14 cellular contexts compared by ENCODE assay signal in genomic region chr10:91604936-91605534, GRCh38. TPM values are rescaled to one million over a fixed set of nuclear protein-coding genes. Genes with fewer than 3 reads are reported as not detected.
A peak's percentile ranks its signal among the peaks of the same experiment; 100 is the strongest.
DNase-seq lines count a peak whose midpoint lies in the region; ATAC-seq, FAIRE-seq and TF ChIP-seq lines count a peak whose summit lies in the region.
"Had no signal": no experiment of that assay in that cellular context is flagged by ENCODE, and none has a peak within 500 bp of the region (broad histone marks: within the 10 kb centered on the region; RNA-seq: fewer than 3 reads in every experiment).

No MANE protein-coding gene starts in this region.

- no TSS peak for BruUV-seq in K562 (replicated peaks; lab: Mats Ljungman, UMichigan)

- no peak overlapping the region for H3K4me3 Mint-ChIP-seq in activated T-cell treated with anti-CD3 and anti-CD28 coated beads, Interleukin-2, amount 50 U/mL, for 72 hours
- no peak overlapping the region for H3K4me3 Mint-ChIP-seq in activated T-cell treated with anti-CD3 and anti-CD28 coated beads, Interleukin-2, amount 50 U/mL, for 4 hours
- H3K4me3 Mint-ChIP-seq: activated T-cell treated with anti-CD3 and anti-CD28 coated beads, Interleukin-2, amount 50 U/mL, for 24 hours had no signal

- peaks cover 22% of the 10 kb centered on the region for H3K9me3 ChIP-seq in K562 (replicated peaks; ENCODE audit: control insufficient read depth, insufficient read depth, low read depth, low read length)
- peaks cover 4% of the 10 kb centered on the region for H3K9me3 ChIP-seq in keratinocyte (ENCODE audit: control insufficient read depth, low read depth, low read length)
- no peaks in the 10 kb centered on the region for H3K9me3 ChIP-seq in suprapubic skin

- peaks cover 7 to 25% of the 10 kb centered on the region in 2 experiments; a peak in 4 of 5 replicates for H3K4me1 ChIP-seq in K562 (replicated peaks in 1 of 2; ENCODE audit: control insufficient read depth in 2 of 2, insufficient read depth in 2 of 2, low read length in 2 of 2)
- H3K4me1 ChIP-seq in keratinocyte (ENCODE audit: control insufficient read depth, extremely low read depth, insufficient read depth, low read length): peaks cover 29% of the 10 kb centered on the region
- H3K4me1 ChIP-seq in suprapubic skin: peaks cover 41% of the 10 kb centered on the region

- TF ChIP-seq EP300 in K562 (IDR thresholded peaks at IDR 0.05; ENCODE audit: low read length) (no peak), suprapubic skin (IDR thresholded peaks at IDR 0.05) (no peak)

- no peak for DNase-seq in activated T-cell treated with anti-CD3 and anti-CD28 coated beads, Interleukin-2, amount 50 U/mL, for 72 hours
- DNase-seq in activated T-cell treated with anti-CD3 and anti-CD28 coated beads, Interleukin-2, amount 50 U/mL, for 4 hours: no peak
- no peak for DNase-seq in K562 (ENCODE audit: extremely low read depth in 1 of 4, low spot score in 3 of 4)
- no peak for DNase-seq in keratinocyte (ENCODE audit: low read depth, low spot score)
- no peak for DNase-seq in suprapubic skin (ENCODE audit: low spot score in 2 of 2)
- DNase-seq: activated T-cell treated with anti-CD3 and anti-CD28 coated beads, Interleukin-2, amount 50 U/mL, for 24 hours; H7; MM.1S; NCI-H526 treated with DMSO at 0.1 percent for 48 hours; T-helper 2 cell had no signal

- H3K27ac Mint-ChIP-seq in activated T-cell treated with anti-CD3 and anti-CD28 coated beads, Interleukin-2, amount 50 U/mL, for 72 hours: no peak overlapping the region
- H3K27ac Mint-ChIP-seq: activated T-cell treated with anti-CD3 and anti-CD28 coated beads, Interleukin-2, amount 50 U/mL, for 24 hours had no signal

- CTCF ChIA-PET in K562 (lab: Yijun Ruan, JAX; ENCODE audit: low intra/inter-chr PET ratio): no interaction called here

- no peak overlapping the region for H3K4me2 ChIP-seq in K562 (ENCODE audit: insufficient read depth, low read length)
- no peak overlapping the region for H3K4me2 ChIP-seq in keratinocyte (ENCODE audit: control insufficient read depth, extremely low read depth, insufficient read depth, low read depth, low read length)

- H3K9me1 ChIP-seq in K562 (ENCODE audit: control insufficient read depth, insufficient read depth, low read length): no peaks in the 10 kb centered on the region
- H3K9me1 ChIP-seq in keratinocyte (ENCODE audit: control insufficient read depth, extremely low read depth, insufficient read depth, low read length): no peaks in the 10 kb centered on the region

- TF ChIP-seq CTCF in K562 (IDR thresholded peaks at IDR 0.05 in 2 of 3, conservative IDR thresholded peaks at IDR 0.05 in 1 of 3; ENCODE audit: insufficient read depth in 2 of 3, low read depth in 1 of 3, low read length in 3 of 3) (no peak), keratinocyte (optimal IDR thresholded peaks at IDR 0.05 in 1 of 3, IDR thresholded peaks at IDR 0.05 in 1 of 3, conservative IDR thresholded peaks at IDR 0.05 in 1 of 3; ENCODE audit: extremely low read depth in 1 of 3, insufficient read depth in 2 of 3, low read length in 3 of 3) (no peak), suprapubic skin (IDR thresholded peaks at IDR 0.05) (no peak)

- H3K36me3 Mint-ChIP-seq in activated T-cell treated with anti-CD3 and anti-CD28 coated beads, Interleukin-2, amount 50 U/mL, for 72 hours (ENCODE audit: insufficient read depth in 2 of 2): peaks cover 0 to 1% of the 10 kb centered on the region in 2 donors
- no peaks in the 10 kb centered on the region for H3K36me3 Mint-ChIP-seq in activated T-cell treated with anti-CD3 and anti-CD28 coated beads, Interleukin-2, amount 50 U/mL, for 4 hours (ENCODE audit: insufficient read depth)

- peak; percentile 49 to 53 for ATAC-seq in activated T-cell treated with anti-CD3 and anti-CD28 coated beads, Interleukin-2, amount 50 U/mL, for 72 hours (replicated peaks in 1 of 2)
- no peak for ATAC-seq in activated T-cell treated with anti-CD3 and anti-CD28 coated beads, Interleukin-2, amount 50 U/mL, for 4 hours
- ATAC-seq in K562: no peak
- no peak for ATAC-seq in GM19463 (IDR thresholded peaks at IDR 0.05; ENCODE audit: unreplicated experiment)
- no peak for ATAC-seq in HG02610 (IDR thresholded peaks at IDR 0.05; ENCODE audit: unreplicated experiment)
- ATAC-seq in GM21825 (IDR thresholded peaks at IDR 0.05; ENCODE audit: unreplicated experiment): no peak

- peaks cover 9% of the 10 kb centered on the region for H3K4me1 Mint-ChIP-seq in activated T-cell treated with anti-CD3 and anti-CD28 coated beads, Interleukin-2, amount 50 U/mL, for 72 hours (ENCODE audit: low read depth)
- H3K4me1 Mint-ChIP-seq in activated T-cell treated with anti-CD3 and anti-CD28 coated beads, Interleukin-2, amount 50 U/mL, for 4 hours (ENCODE audit: low read depth): no peaks in the 10 kb centered on the region

- no peak for TF ChIP-seq RAD21 in K562 (CRISPR knock-in tag; conservative IDR thresholded peaks at IDR 0.05 in 1 of 2, IDR thresholded peaks at IDR 0.05 in 1 of 2)

- no peak overlapping the region for H2AFZ ChIP-seq in K562 (ENCODE audit: low read depth, low read length)
- no peak overlapping the region for H2AFZ ChIP-seq in keratinocyte (ENCODE audit: control insufficient read depth, low read length)

- FAIRE-seq in K562 (lab: Jason Lieb, UNC) (no peak), keratinocyte (lab: Jason Lieb, UNC) (peak; percentile 60)
- FAIRE-seq: islet of Langerhans had no signal

- peaks cover 4% of the 10 kb centered on the region in 2 donors for H3K9me3 Mint-ChIP-seq in activated T-cell treated with anti-CD3 and anti-CD28 coated beads, Interleukin-2, amount 50 U/mL, for 72 hours
- peaks cover 11% of the 10 kb centered on the region for H3K9me3 Mint-ChIP-seq in activated T-cell treated with anti-CD3 and anti-CD28 coated beads, Interleukin-2, amount 50 U/mL, for 4 hours

- no peaks in the 10 kb centered on the region for H4K20me1 ChIP-seq in K562 (replicated peaks; ENCODE audit: control insufficient read depth, insufficient read depth, low read length)
- no peaks in the 10 kb centered on the region for H4K20me1 ChIP-seq in keratinocyte (ENCODE audit: control insufficient read depth, extremely low read depth, insufficient read depth, low read length)

- no peaks in the 10 kb centered on the region for H3K27me3 ChIP-seq in K562 (ENCODE audit: control insufficient read depth in 2 of 2, insufficient read depth in 2 of 2, low read length in 2 of 2)
- no peaks in the 10 kb centered on the region for H3K27me3 ChIP-seq in keratinocyte (ENCODE audit: control insufficient read depth, extremely low read depth, insufficient read depth, low read length)
- no peaks in the 10 kb centered on the region for H3K27me3 ChIP-seq in suprapubic skin

- POLR2A ChIA-PET in K562 (lab: Yijun Ruan, JAX): interaction anchor here (0.7 to 1.5 kb wide), 2 partner anchors 9 to 17 kb away, joined by 3 read pairs; no protein-coding TSS in a partner anchor

- in situ Hi-C loops in K562 (cut with MboI): no loop called here

- no peak for TF ChIP-seq POLR2A in K562 (conservative IDR thresholded peaks at IDR 0.05)
- no peak for TF ChIP-seq POLR2A in suprapubic skin (IDR thresholded peaks at IDR 0.05)

- H3K79me2 ChIP-seq in K562 (ENCODE audit: control insufficient read depth, insufficient read depth, low read length) (no peaks in the 10 kb centered on the region), keratinocyte (ENCODE audit: control insufficient read depth, insufficient read depth, low read length) (no peaks in the 10 kb centered on the region)

- no peak overlapping the region for H3K27ac ChIP-seq in K562 (ENCODE audit: extremely low read depth, low read depth, low read length)
- no peak overlapping the region for H3K27ac ChIP-seq in keratinocyte (ENCODE audit: control insufficient read depth, insufficient read depth, low read length)
- peak overlapping the region; percentile 40 for H3K27ac ChIP-seq in suprapubic skin

- no peak overlapping the region for H3K9ac ChIP-seq in K562 (ENCODE audit: insufficient read depth in 1 of 2, low read depth in 2 of 2, low read length in 2 of 2)
- no peak overlapping the region for H3K9ac ChIP-seq in keratinocyte (ENCODE audit: control insufficient read depth, extremely low read depth, insufficient read depth, low read length)

- no peaks in the 10 kb centered on the region for H3K36me3 ChIP-seq in K562 (ENCODE audit: control insufficient read depth, insufficient read depth, low read length)
- H3K36me3 ChIP-seq in keratinocyte (ENCODE audit: control insufficient read depth in 2 of 2, extremely low read depth in 1 of 2, insufficient read depth in 2 of 2, low read length in 2 of 2): no peaks in the 10 kb centered on the region
- H3K36me3 ChIP-seq in suprapubic skin: no peaks in the 10 kb centered on the region

- intact Hi-C loops in K562 (cut with micrococcal nuclease): loop anchor here (5.0 kb wide), 1 partner anchor 43 kb away; no protein-coding TSS in a partner anchor

- no peak overlapping the region for H3K4me3 ChIP-seq in K562
- H3K4me3 ChIP-seq in keratinocyte (ENCODE audit: control insufficient read depth in 2 of 3, extremely low read depth in 1 of 3, insufficient read depth in 2 of 3, low read depth in 1 of 3, low read length in 3 of 3): no peak overlapping the region
- H3K4me3 ChIP-seq in suprapubic skin: no peak overlapping the region

- dilution Hi-C loops in keratinocyte (cut with MboI; ENCODE audit: extremely low pct_ligation_motif_present, low sequenced_read_pairs): no loop called here

- peaks cover 23% of the 10 kb centered on the region for H3K27me3 Mint-ChIP-seq in activated T-cell treated with anti-CD3 and anti-CD28 coated beads, Interleukin-2, amount 50 U/mL, for 72 hours (ENCODE audit: low read depth)
- H3K27me3 Mint-ChIP-seq in activated T-cell treated with anti-CD3 and anti-CD28 coated beads, Interleukin-2, amount 50 U/mL, for 4 hours (ENCODE audit: low read depth): peaks cover 9% of the 10 kb centered on the region

RNA-seq across cellular contexts. Expression of gene PPP1R3C, which starts 27.8 kb away (rescaled TPM):
- total RNA-seq in activated T-cell treated with anti-CD3 and anti-CD28 coated beads, Interleukin-2, amount 50 U/mL, for 72 hours: under 1 TPM; 0.12 to 0.16 TPM
- under 1 TPM; 0.08 to 0.15 (median 0.11) TPM for total RNA-seq in activated T-cell treated with anti-CD3 and anti-CD28 coated beads, Interleukin-2, amount 50 U/mL, for 4 hours
- not detected in 2 replicates for total RNA-seq in K562 (2011; cell fraction: chromatin; rRNA removed; ENCODE audit: low replicate concordance)
- total RNA-seq in K562 (2011; cell fraction: nucleolus; rRNA removed): 0.26 TPM in 1 of 2 replicates, not detected in the other
- total RNA-seq in K562 (2011; cell fraction: nucleoplasm; rRNA removed): 0.15 TPM in 1 of 2 replicates, not detected in the other
- total RNA-seq in K562 (2014; rRNA removed) (0.08 TPM in 1 of 2 replicates, not detected in the other), K562 (2014; rRNA removed; fragmentation: Illumina TruSeq; extraction: Trizol) (0.10 and 0.11 TPM in 2 replicates), K562 (2015; rRNA removed; fragmentation: Illumina TruSeq; extraction: Trizol) (not detected in 2 replicates), K562 (2021) (0.24 TPM in 1 of 2 replicates, not detected in the other), suprapubic skin (10 to 100 TPM in 1 of 4 donors, 1 to 10 TPM in 3; 4.8 to 10.3 (median 6.3) TPM)
- polyA plus RNA-seq in K562 (2011; rRNA removed) (0.06 and 4.5 TPM in 2 replicates), K562 (2014; fragmentation: Illumina TruSeq; extraction: Trizol) (0.10 TPM in 2 replicates), K562 (2014; fragmentation: Nextera tagmentation; extraction: Ambion mirVana) (under 1 TPM; 0.13 to 0.14 TPM), K562 (2014; rRNA removed) (0.07 TPM in 1 of 2 replicates, not detected in the other), keratinocyte (3.2 to 8.9 TPM (median 7.3 TPM) in 3 replicates)
- 3.0 TPM in 1 of 2 replicates, not detected in the other for polyA plus RNA-seq in K562 (2011; cell fraction: cytosol; rRNA removed)
- 0.14 and 4.2 TPM in 2 replicates for polyA plus RNA-seq in K562 (2011; cell fraction: nucleus; rRNA removed)
- polyA plus RNA-seq in K562 (2012): 0.12 and 0.69 TPM in 2 replicates
- polyA minus RNA-seq in K562 (2011; rRNA and poly(A)+ RNA removed): 7.1 TPM in 1 of 2 replicates, not detected in the other
- polyA minus RNA-seq in K562 (2011; cell fraction: cytosol; rRNA and poly(A)+ RNA removed): 2.0 TPM in 1 of 2 replicates, not detected in the other
- polyA minus RNA-seq in K562 (2011; cell fraction: nucleus; rRNA and poly(A)+ RNA removed): 0.27 and 10.4 TPM in 2 replicates
- 2.5 TPM for polyA plus RNA-seq in keratinocyte (2011; ENCODE audit: low read depth)
- 3.6 and 5.0 TPM in 2 replicates for polyA plus RNA-seq in keratinocyte (2011; cell fraction: cytosol; rRNA removed)
- 8.2 and 8.5 TPM in 2 replicates for polyA plus RNA-seq in keratinocyte (2011; cell fraction: nucleus; rRNA removed)
- 3.0 and 9.3 TPM in 2 replicates for polyA plus RNA-seq in keratinocyte (2012; ENCODE audit: low replicate concordance)
- 1.4 to 15.8 TPM (median 9.8 TPM) in 3 replicates for polyA minus RNA-seq in keratinocyte
- polyA minus RNA-seq in keratinocyte (2011; cell fraction: cytosol; rRNA and poly(A)+ RNA removed): 4.6 TPM
- 6.4 and 11.6 TPM in 2 replicates for polyA minus RNA-seq in keratinocyte (2011; cell fraction: nucleus; rRNA and poly(A)+ RNA removed)

Comparison
In these comparisons a context has a peak if more than half of its experiments do, and no peak if none do; other contexts are left out.
1. ATAC-seq: peak in activated T-cell treated with anti-CD3 and anti-CD28 coated beads, Interleukin-2, amount 50 U/mL, for 72 hours (2 of 2); none in activated T-cell treated with anti-CD3 and anti-CD28 coated beads, Interleukin-2, amount 50 U/mL, for 4 hours (0 of 2), K562 (single experiment), GM19463 (single experiment), HG02610 (single experiment) and GM21825 (single experiment).
2. RNA of gene PPP1R3C, which starts 27.8 kb away (total RNA-seq): 4.8 to 10.3 TPM in suprapubic skin; 0.12 to 0.16 TPM in activated T-cell treated with anti-CD3 and anti-CD28 coated beads, Interleukin-2, amount 50 U/mL, for 72 hours, 0.08 to 0.26 TPM in K562 and 0.08 to 0.15 TPM in activated T-cell treated with anti-CD3 and anti-CD28 coated beads, Interleukin-2, amount 50 U/mL, for 4 hours; every median in the first group is over 4 times any median in the second.